Comparison of ENCODE assay signal across 8 cellular contexts in genomic region chr1:11802973-11803885, GRCh38. TPM values are rescaled to one million over a fixed set of nuclear protein-coding genes. Genes with fewer than 3 reads are reported as not detected.
DNase-seq lines count a peak whose midpoint lies in the region; ATAC-seq and TF ChIP-seq lines count a peak whose summit lies in the region.

No MANE protein-coding gene starts in this region.

- H3K36me3 Mint-ChIP-seq in activated naive CD8-positive, alpha-beta T cell = peaks cover 3% of the 10 kb centered on the region

- peak; percentile 89 for DNase-seq in Daoy (ENCODE audit: low read depth)
- DNase-seq in HT1080 (ENCODE audit: low read depth) = peak; percentile 78
- DNase-seq in SK-MEL-5 (ENCODE audit: low read depth, low spot score) = peak; percentile 61
- peak; percentile 95 for DNase-seq in Right ventricle myocardium inferior (ENCODE audit: missing footprints)
- DNase-seq in osteoblast (ENCODE audit: insufficient read length, low spot score, missing footprints) = peak; percentile 95
- DNase-seq in NCI-H1105 treated with DMSO at 0.1 percent for 48 hours (lab: John Stamatoyannopoulos, UW) = no peak

- H3K27ac Mint-ChIP-seq in activated naive CD8-positive, alpha-beta T cell = peak overlapping the region; percentile 58

- H4K20me1 ChIP-seq in osteoblast (ENCODE audit: insufficient read depth, low read length) = peaks cover 5% of the 10 kb centered on the region

- no peaks in the 10 kb centered on the region for H3K27me3 ChIP-seq in osteoblast (ENCODE audit: insufficient read depth, low read length)

- H2AFZ ChIP-seq in osteoblast (ENCODE audit: low read length) = peak overlapping the region; percentile 89

- ATAC-seq in Right ventricle myocardium inferior = peak; percentile 63

- H3K27me3 Mint-ChIP-seq in activated naive CD8-positive, alpha-beta T cell = no peaks in the 10 kb centered on the region

- H3K4me1 ChIP-seq in osteoblast (ENCODE audit: insufficient read depth, low read length) = peaks cover 45% of the 10 kb centered on the region

- in situ Hi-C loops in SK-MEL-5 (cut with HindIII; ENCODE audit: low pct_unique_long_range_greater_than_20kb, low sequenced_read_pairs) = no loop called here

- H3K9me3 Mint-ChIP-seq in activated naive CD8-positive, alpha-beta T cell (ENCODE audit: low read depth) = no peaks in the 10 kb centered on the region

- H3K4me3 ChIP-seq in osteoblast (ENCODE audit: insufficient read depth, low read length) = peak overlapping the region; percentile 77

- H3K27ac ChIP-seq in osteoblast (ENCODE audit: low read depth, low read length) = peak overlapping the region; percentile 26
- peak overlapping the region; percentile 86 for H3K27ac ChIP-seq in temporal lobe (ENCODE audit: low read depth, low read length)

- peak overlapping the region; percentile 98 for H3K4me2 ChIP-seq in osteoblast (ENCODE audit: insufficient read depth, low read length)

- peaks cover 14% of the 10 kb centered on the region for H3K36me3 ChIP-seq in osteoblast (ENCODE audit: insufficient read depth, low read length)

- peak overlapping the region; percentile 98 for H3K4me3 Mint-ChIP-seq in activated naive CD8-positive, alpha-beta T cell

- peaks cover 51% of the 10 kb centered on the region for H3K4me1 Mint-ChIP-seq in activated naive CD8-positive, alpha-beta T cell (ENCODE audit: low read depth)

- no peak for TF ChIP-seq CTCF in osteoblast (IDR thresholded peaks at IDR 0.05; ENCODE audit: extremely low read depth, low read depth, low read length)

- H3K79me2 ChIP-seq in osteoblast (ENCODE audit: insufficient read depth, low read length) = peaks cover 44% of the 10 kb centered on the region

- no peaks in the 10 kb centered on the region for H3K9me3 ChIP-seq in osteoblast (ENCODE audit: low read depth, low read length)

- intact Hi-C loops in Right ventricle myocardium inferior (cut with DNase I) = loop anchor here (2.0 kb wide), 1 partner anchor 66 kb away; the partner anchor contains the start of gene AGTRAP

RNA-seq across cellular contexts. Expression of gene MTHFR, which starts 2.5 kb away (rescaled TPM):
- total RNA-seq in Daoy (2014; rRNA removed; shearing (Covaris generic)) = 4.7 and 8.6 TPM in 2 replicates
- total RNA-seq in HT1080 (2014; rRNA removed; shearing (Covaris generic)) = 2.9 and 5.8 TPM in 2 replicates
- polyA plus RNA-seq in HT1080 (2015; cell fraction: cytosol; rRNA removed) = 3.8 and 4.0 TPM in 2 replicates
- polyA plus RNA-seq in HT1080 (2015; cell fraction: nucleus; rRNA removed) = 6.8 and 14.4 TPM in 2 replicates
- 15.2 and 19.2 TPM in 2 replicates for total RNA-seq in SK-MEL-5 (2014; rRNA removed; shearing (Covaris generic))
- 15.5 and 20.7 TPM in 2 replicates for polyA plus RNA-seq in SK-MEL-5 (2015; cell fraction: cytosol; rRNA removed)
- 20.5 and 20.9 TPM in 2 replicates for polyA plus RNA-seq in SK-MEL-5 (2015; cell fraction: nucleus; rRNA removed)
- total RNA-seq in Right ventricle myocardium inferior (34.1 TPM), osteoblast (32.6 and 34.5 TPM in 2 replicates), temporal lobe (20.7 TPM)

RNA-seq across cellular contexts. Expression of gene CLCN6, which starts 2.8 kb away (rescaled TPM):
- 12.4 TPM in 2 replicates for total RNA-seq in Daoy (2014; rRNA removed; shearing (Covaris generic))
- total RNA-seq in HT1080 (2014; rRNA removed; shearing (Covaris generic)) = 6.4 and 10.0 TPM in 2 replicates
- 8.0 and 9.2 TPM in 2 replicates for polyA plus RNA-seq in HT1080 (2015; cell fraction: cytosol; rRNA removed)
- 35.1 and 42.9 TPM in 2 replicates for polyA plus RNA-seq in HT1080 (2015; cell fraction: nucleus; rRNA removed)
- 6.2 and 7.9 TPM in 2 replicates for total RNA-seq in SK-MEL-5 (2014; rRNA removed; shearing (Covaris generic))
- 11.3 and 12.0 TPM in 2 replicates for polyA plus RNA-seq in SK-MEL-5 (2015; cell fraction: cytosol; rRNA removed)
- 67.9 and 117 TPM in 2 replicates for polyA plus RNA-seq in SK-MEL-5 (2015; cell fraction: nucleus; rRNA removed)
- 15.7 TPM for total RNA-seq in Right ventricle myocardium inferior
- 21.0 and 22.4 TPM in 2 replicates for total RNA-seq in osteoblast
- total RNA-seq in temporal lobe = 17.2 TPM

RNA-seq across cellular contexts. Expression of gene C1orf167, which starts 41.2 kb away (rescaled TPM):
- total RNA-seq in Daoy (2014; rRNA removed; shearing (Covaris generic)) = not detected in 2 replicates
- total RNA-seq in HT1080 (2014; rRNA removed; shearing (Covaris generic)) = not detected in 2 replicates
- 0.02 TPM in 1 of 2 replicates, not detected in the other for polyA plus RNA-seq in HT1080 (2015; cell fraction: cytosol; rRNA removed)
- polyA plus RNA-seq in HT1080 (2015; cell fraction: nucleus; rRNA removed) = 0.14 and 0.53 TPM in 2 replicates
- total RNA-seq in SK-MEL-5 (2014; rRNA removed; shearing (Covaris generic)) = not detected in 2 replicates
- 0.15 TPM in 1 of 2 replicates, not detected in the other for polyA plus RNA-seq in SK-MEL-5 (2015; cell fraction: cytosol; rRNA removed)
- not detected in 2 replicates for polyA plus RNA-seq in SK-MEL-5 (2015; cell fraction: nucleus; rRNA removed)
- 5.0 TPM for total RNA-seq in Right ventricle myocardium inferior
- under 0.01 TPM in 1 of 2 replicates, not detected in the other for total RNA-seq in osteoblast
- total RNA-seq in temporal lobe = not detected

RNA-seq across cellular contexts. Expression of gene NPPA, which starts 44.4 kb away (rescaled TPM):
- total RNA-seq in Daoy (2014; rRNA removed; shearing (Covaris generic)) = not detected in 2 replicates
- not detected in 2 replicates for total RNA-seq in HT1080 (2014; rRNA removed; shearing (Covaris generic))
- not detected in 2 replicates for polyA plus RNA-seq in HT1080 (2015; cell fraction: cytosol; rRNA removed)
- polyA plus RNA-seq in HT1080 (2015; cell fraction: nucleus; rRNA removed) = not detected in 2 replicates
- not detected in 2 replicates for total RNA-seq in SK-MEL-5 (2014; rRNA removed; shearing (Covaris generic))
- not detected in 2 replicates for polyA plus RNA-seq in SK-MEL-5 (2015; cell fraction: cytosol; rRNA removed)
- not detected in 2 replicates for polyA plus RNA-seq in SK-MEL-5 (2015; cell fraction: nucleus; rRNA removed)
- 8.2 TPM for total RNA-seq in Right ventricle myocardium inferior
- total RNA-seq in osteoblast = not detected in 2 replicates
- 2.5 TPM for total RNA-seq in temporal lobe

RNA-seq across cellular contexts. Expression of gene NPPB, which starts 55.5 kb away (rescaled TPM):
- 38.6 and 78.9 TPM in 2 replicates for total RNA-seq in Daoy (2014; rRNA removed; shearing (Covaris generic))
- total RNA-seq in HT1080 (2014; rRNA removed; shearing (Covaris generic)) = not detected in 2 replicates
- polyA plus RNA-seq in HT1080 (2015; cell fraction: cytosol; rRNA removed) = not detected in 2 replicates
- not detected in 2 replicates for polyA plus RNA-seq in HT1080 (2015; cell fraction: nucleus; rRNA removed)
- not detected in 2 replicates for total RNA-seq in SK-MEL-5 (2014; rRNA removed; shearing (Covaris generic))
- polyA plus RNA-seq in SK-MEL-5 (2015; cell fraction: cytosol; rRNA removed) = not detected in 2 replicates
- not detected in 2 replicates for polyA plus RNA-seq in SK-MEL-5 (2015; cell fraction: nucleus; rRNA removed)
- total RNA-seq in Right ventricle myocardium inferior (5.1 TPM), osteoblast (not detected in 2 replicates), temporal lobe (not detected)
